8 cellular contexts compared by ENCODE assay signal in genomic region chr17:45060382-45060823, GRCh38. TPM values are rescaled to one million over a fixed set of nuclear protein-coding genes. Genes with fewer than 3 reads are reported as not detected.
DNase-seq lines count a peak whose midpoint lies in the region; ATAC-seq and TF ChIP-seq lines count a peak whose summit lies in the region.

No MANE protein-coding gene starts in this region.

- H3K27ac ChIP-seq in PC-3 (ENCODE audit: low read length) (peak overlapping the region; percentile 33), esophagus muscularis mucosa (replicated peaks in 1 of 4) (peak overlapping the region; percentile 84 to 95 (median 86)), neutrophil (peak overlapping the region; percentile 92)

- H3K79me2 ChIP-seq in PC-3 (ENCODE audit: low read length), result peaks cover 61% of the 10 kb centered on the region

- intact Hi-C loops in PC-3 (cut with micrococcal nuclease) (loop anchor here (5.0 kb wide), 1 partner anchor 72 kb away; the partner anchor contains the start of gene PLCD3), esophagus muscularis mucosa (cut with DNase I) (no loop called here)

- no peaks in the 10 kb centered on the region for H3K9me2 ChIP-seq in PC-3 (replicated peaks; ENCODE audit: low read length)

- ATAC-seq in GM18867 (IDR thresholded peaks at IDR 0.05; ENCODE audit: unreplicated experiment) (peak; percentile 2), PC-3 (peak; percentile 5; the same call in 1 of the 2 replicates), GM19467 (IDR thresholded peaks at IDR 0.05; ENCODE audit: unreplicated experiment) (no peak)

- whole genome bisulfite sequencing in esophagus muscularis mucosa, result 13% methylated on average over 13 of the region's 16 CpGs

- H3K4me1 ChIP-seq in PC-3 (ENCODE audit: insufficient read depth, low read length), result peaks cover 26% of the 10 kb centered on the region
- H3K4me1 ChIP-seq in esophagus muscularis mucosa, result peaks cover 41 to 55% (median 54%) of the 10 kb centered on the region in 4 donors
- peaks cover 36 to 42% of the 10 kb centered on the region in 2 experiments for H3K4me1 ChIP-seq in neutrophil (ENCODE audit: control insufficient read depth in 1 of 2, insufficient read depth in 1 of 2, low read depth in 1 of 2, low read length in 1 of 2)

- DNase-seq in PC-3 (no peak), esophagus muscularis mucosa (ENCODE audit: extremely low spot score) (no peak), NCI-H1105 (lab: John Stamatoyannopoulos, UW) (no peak), HCEC 1CT (no peak), CD1c-positive myeloid dendritic cell (ENCODE audit: extremely low spot score) (no peak)

- no peaks in the 10 kb centered on the region for H3F3A ChIP-seq in PC-3 (ENCODE audit: low read length, unreplicated experiment)

- no peaks in the 10 kb centered on the region for H3K36me3 ChIP-seq in PC-3 (ENCODE audit: low read depth, low read length)
- H3K36me3 ChIP-seq in esophagus muscularis mucosa, result peaks cover 0 to 6% (median 3%) of the 10 kb centered on the region in 4 donors
- H3K36me3 ChIP-seq in neutrophil, result no peaks in the 10 kb centered on the region

- H3K9ac ChIP-seq in PC-3 (ENCODE audit: low read length), result peak overlapping the region; percentile 88

- no peaks in the 10 kb centered on the region for H3K9me3 ChIP-seq in PC-3 (ENCODE audit: low read length)
- H3K9me3 ChIP-seq in esophagus muscularis mucosa, result no peaks in the 10 kb centered on the region
- H3K9me3 ChIP-seq in neutrophil, result no peaks in the 10 kb centered on the region

- TSS peak; percentile 86 for BruUV-seq in PC-3 (replicated peaks; lab: Mats Ljungman, UMichigan)

- TF ChIP-seq EP300 in esophagus muscularis mucosa (IDR thresholded peaks at IDR 0.05), result no peak

- TF ChIP-seq CTCF in PC-3 (conservative IDR thresholded peaks at IDR 0.05; ENCODE audit: low read depth, low read length) (no peak), esophagus muscularis mucosa (IDR thresholded peaks at IDR 0.05) (no peak), neutrophil (IDR thresholded peaks at IDR 0.05) (no peak)

- H4K20me1 ChIP-seq in PC-3 (ENCODE audit: low read length), result no peaks in the 10 kb centered on the region

- POLR2A ChIA-PET in PC-3 (lab: Charles Lee; ENCODE audit: unreplicated experiment), result interaction anchor here (0.6 to 1.3 kb wide), 7 partner anchors 8 to 556 kb away, joined by 3 to 19 read pairs (median 7); no protein-coding TSS in a partner anchor

- TF ChIP-seq POLR2A in esophagus muscularis mucosa (IDR thresholded peaks at IDR 0.05; ENCODE audit: low read depth), result no peak

- H3K4me2 ChIP-seq in PC-3 (ENCODE audit: low read length), result peak overlapping the region; percentile 85

- CTCF ChIA-PET in PC-3 (lab: Charles Lee), result interaction anchor here (1.3 to 1.6 kb wide), 2 partner anchors 35 to 75 kb away, joined by 4 to 8 read pairs; partner anchors contain the start of gene ACBD4

- peak overlapping the region; percentile 82 for H3K4me3 ChIP-seq in PC-3 (ENCODE audit: low read length)
- H3K4me3 ChIP-seq in esophagus muscularis mucosa, result peak overlapping the region; percentile 65 to 89 (median 76)
- H3K4me3 ChIP-seq in neutrophil (ENCODE audit: low read depth in 1 of 2, low read length in 1 of 2), result peak overlapping the region; percentile 61 to 97

- peak overlapping the region; percentile 88 for H2AFZ ChIP-seq in PC-3 (ENCODE audit: low read length)

- no peaks in the 10 kb centered on the region for H3K27me3 ChIP-seq in PC-3 (ENCODE audit: low read length)
- no peaks in the 10 kb centered on the region for H3K27me3 ChIP-seq in esophagus muscularis mucosa
- no peaks in the 10 kb centered on the region for H3K27me3 ChIP-seq in neutrophil

RNA-seq across cellular contexts. Expression of gene NMT1, which starts 0.7 kb away (rescaled TPM):
- total RNA-seq in PC-3 (2014; rRNA removed) (99.2 and 117 TPM in 2 replicates), esophagus muscularis mucosa (10 to 100 TPM; 58.5 to 79.3 (median 65.1) TPM)

RNA-seq across cellular contexts. Expression of gene DCAKD, which starts 9.0 kb away (rescaled TPM):
- total RNA-seq in PC-3 (2014; rRNA removed), result 56.2 and 59.5 TPM in 2 replicates
- 10 to 100 TPM; 50.3 to 68.8 (median 57.9) TPM for total RNA-seq in esophagus muscularis mucosa

Comparison
In these comparisons a context has a peak if more than half of its experiments do, and no peak if none do; other contexts are left out.
1. H3K27ac ChIP-seq: peak in every context shown above with its lines; median percentile 92 in neutrophil; 86 in esophagus muscularis mucosa; 33 in PC-3.